Comparison of ENCODE assay signal across 17 cellular contexts in the genomic region with DNA sequence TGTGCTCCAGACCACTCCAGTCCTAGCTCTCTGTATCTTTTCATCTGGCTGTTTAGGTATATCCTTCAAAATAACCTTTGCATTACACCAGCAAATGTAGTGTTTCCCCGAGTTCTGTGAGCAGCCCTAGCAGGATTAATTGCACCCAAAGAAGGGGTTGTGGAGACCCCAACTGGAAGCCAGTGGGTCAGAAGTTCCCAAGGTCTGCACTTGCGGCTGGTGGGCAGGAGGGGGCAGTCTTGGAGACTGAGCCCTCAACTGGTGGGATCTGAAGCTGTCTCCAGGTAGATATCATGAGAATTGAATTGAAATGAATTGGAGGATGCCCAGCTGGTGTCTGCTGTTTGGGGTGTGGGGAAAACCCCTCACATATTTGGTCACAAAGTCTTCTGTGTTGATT.
"Had no signal": no experiment of that assay in that cellular context is flagged by ENCODE, and none has a peak within 500 bp of the region (broad histone marks: within the 10 kb centered on the region; RNA-seq: fewer than 3 reads in every experiment).

No MANE protein-coding gene starts in this region.

- H3K27ac Mint-ChIP-seq: activated CD4-positive, alpha-beta T cell treated with anti-CD3 and anti-CD28 coated beads, Interleukin-2, amount 10 ng/mL, durations not matched to agents 7 days and 5 days; activated naive CD8-positive, alpha-beta T cell; natural killer cell treated with Interleukin-12 subunit alpha and Interleukin-12 subunit beta and Interleukin-15 and Interleukin-18, amount 100 ng/mL, for 72 hours; stimulated activated naive CD8-positive, alpha-beta T cell treated with anti-CD3 and anti-CD28 coated beads, Interleukin-15, amount 100 ng/mL, for 72 hours had no signal

- H3K4me3 ChIP-seq: body of pancreas, colonic mucosa, prostate gland, skin epidermis, upper lobe of right lung had no signal

- H3K4me1 Mint-ChIP-seq: activated CD4-positive, alpha-beta T cell treated with anti-CD3 and anti-CD28 coated beads, Interleukin-2, amount 10 ng/mL, durations not matched to agents 7 days and 5 days; stimulated activated naive CD8-positive, alpha-beta T cell treated with anti-CD3 and anti-CD28 coated beads, Interleukin-15, amount 100 ng/mL, for 72 hours had no signal

- H3K9me3 ChIP-seq: body of pancreas, colonic mucosa, prostate gland, upper lobe of right lung had no signal

- H3K36me3 ChIP-seq: colonic mucosa, prostate gland, upper lobe of right lung had no signal

- H3K4me1 ChIP-seq: body of pancreas, colonic mucosa, prostate gland, upper lobe of right lung had no signal

- H3K27me3 ChIP-seq: body of pancreas, colonic mucosa, upper lobe of right lung had no signal

- ATAC-seq: body of pancreas; natural killer cell treated with Interleukin-12 subunit alpha and Interleukin-12 subunit beta and Interleukin-15 and Interleukin-18, amount 100 ng/mL, for 72 hours; right cardiac atrium; stimulated activated naive CD8-positive, alpha-beta T cell treated with anti-CD3 and anti-CD28 coated beads, Interleukin-15, amount 100 ng/mL, for 72 hours; upper lobe of right lung had no signal

- H3K27ac ChIP-seq: body of pancreas, colonic mucosa, prostate gland, skin epidermis, upper lobe of right lung had no signal

- H3K4me3 Mint-ChIP-seq: activated CD4-positive, alpha-beta T cell treated with anti-CD3 and anti-CD28 coated beads, Interleukin-2, amount 10 ng/mL, durations not matched to agents 7 days and 5 days; activated naive CD8-positive, alpha-beta T cell; natural killer cell treated with Interleukin-12 subunit alpha and Interleukin-12 subunit beta and Interleukin-15 and Interleukin-18, amount 100 ng/mL, for 72 hours; stimulated activated naive CD8-positive, alpha-beta T cell treated with anti-CD3 and anti-CD28 coated beads, Interleukin-15, amount 100 ng/mL, for 72 hours had no signal

- H3K36me3 Mint-ChIP-seq: activated naive CD8-positive, alpha-beta T cell; natural killer cell treated with Interleukin-12 subunit alpha and Interleukin-12 subunit beta and Interleukin-15 and Interleukin-18, amount 100 ng/mL, for 72 hours had no signal

- FAIRE-seq: endothelial cell of umbilical vein had no signal

- DNase-seq: activated CD4-positive, alpha-beta T cell treated with anti-CD3 and anti-CD28 coated beads, Interleukin-2, amount 10 ng/mL, durations not matched to agents 7 days and 5 days; activated CD8-positive, alpha-beta memory T cell treated with anti-CD3 and anti-CD28 coated beads, Interleukin-2, amount 50 U/mL, for 48 hours; activated gamma-delta T cell treated with Interleukin-2 at 50 U/mL for 16 hours; amygdala; body of pancreas; central memory CD4-positive, alpha-beta T cell; colonic mucosa; foreskin melanocyte; head of caudate nucleus; right cardiac atrium; stimulated activated naive CD8-positive, alpha-beta T cell treated with anti-CD3 and anti-CD28 coated beads, Interleukin-15, amount 100 ng/mL, for 72 hours; upper lobe of right lung had no signal

- H3K27me3 Mint-ChIP-seq: activated CD4-positive, alpha-beta T cell treated with anti-CD3 and anti-CD28 coated beads, Interleukin-2, amount 10 ng/mL, durations not matched to agents 7 days and 5 days; natural killer cell treated with Interleukin-12 subunit alpha and Interleukin-12 subunit beta and Interleukin-15 and Interleukin-18, amount 100 ng/mL, for 72 hours had no signal
